Comparison of ENCODE assay signal across 10 cellular contexts in the genomic region with DNA sequence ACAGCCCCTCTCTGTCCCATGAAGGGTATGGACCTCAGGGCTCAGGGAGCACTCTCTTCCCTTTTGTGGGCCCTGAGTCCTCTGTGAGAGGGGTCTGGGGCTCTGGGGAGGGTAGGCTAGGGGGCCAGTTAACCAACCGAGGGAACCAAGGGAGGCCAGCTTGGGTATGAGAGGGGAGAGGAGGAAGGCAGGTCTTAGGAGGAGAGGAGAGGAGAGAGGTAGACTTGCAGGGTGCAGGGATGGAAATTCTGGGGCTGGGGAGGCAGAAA. TPM values are rescaled to one million over a fixed set of nuclear protein-coding genes. Genes with fewer than 3 reads are reported as not detected.
DNase-seq lines count a peak whose midpoint lies in the region; ATAC-seq and TF ChIP-seq lines count a peak whose summit lies in the region.
"Had no signal": no experiment of that assay in that cellular context is flagged by ENCODE, and none has a peak within 500 bp of the region (broad histone marks: within the 10 kb centered on the region; RNA-seq: fewer than 3 reads in every experiment).

No MANE protein-coding gene starts in this region.

- intact Hi-C loops in Calu3 (cut with micrococcal nuclease; ENCODE audit: unreplicated experiment): no loop called here
- intact Hi-C loops in left ventricle myocardium inferior (cut with micrococcal nuclease): no loop called here
- intact Hi-C loops in psoas muscle (cut with DNase I): no loop called here

- H3K9me3 ChIP-seq in left ventricle myocardium inferior (replicated peaks) (no peaks in the 10 kb centered on the region), psoas muscle (no peaks in the 10 kb centered on the region)

- peaks cover 22% of the 10 kb centered on the region for H3K4me1 ChIP-seq in left ventricle myocardium inferior
- H3K4me1 ChIP-seq in psoas muscle: peaks cover 4% of the 10 kb centered on the region

- H3K27ac Mint-ChIP-seq in Calu3 (ENCODE audit: unreplicated experiment): peak overlapping the region; percentile 14

- H3K27ac ChIP-seq in VCaP (peak overlapping the region; percentile 65; the same call in 1 of the 2 replicates), left ventricle myocardium inferior (replicated peaks) (peak overlapping the region; percentile 47), psoas muscle (no peak overlapping the region)

- no peak for TF ChIP-seq CTCF in Calu3 (IDR thresholded peaks at IDR 0.05; ENCODE audit: unreplicated experiment)
- TF ChIP-seq CTCF in VCaP (conservative IDR thresholded peaks at IDR 0.05): no peak
- TF ChIP-seq CTCF in left ventricle myocardium inferior (IDR thresholded peaks at IDR 0.05; ENCODE audit: borderline replicate concordance): no peak
- no peak for TF ChIP-seq CTCF in psoas muscle (IDR thresholded peaks at IDR 0.05)

- DNase-seq in Calu3 (no peak), left ventricle myocardium inferior (no peak), psoas muscle (no peak), left lobe of liver (ENCODE audit: low spot score) (no peak), kidney tubule cell (ENCODE audit: low spot score) (no peak), NCI-H82 treated with DMSO at 0.1 percent for 48 hours (lab: John Stamatoyannopoulos, UW; ENCODE audit: unreplicated experiment) (no peak), C1 segment of cervical spinal cord (lab: John Stamatoyannopoulos, UW) (no peak)
- DNase-seq: activated naive CD4-positive, alpha-beta T cell treated with Interleukin-2 at 50 U/mL for 16 hours had no signal

- BruUV-seq in Calu3 (replicated peaks; lab: Mats Ljungman, UMichigan): no TSS peak

- peaks cover 10% of the 10 kb centered on the region for H3K4me1 Mint-ChIP-seq in Calu3 (ENCODE audit: low read depth, unreplicated experiment)

- H3K36me3 ChIP-seq in left ventricle myocardium inferior (no peaks in the 10 kb centered on the region), psoas muscle (ENCODE audit: insufficient read depth in 1 of 2, low read depth in 1 of 2) (no peaks in the 10 kb centered on the region)

- no peaks in the 10 kb centered on the region for H3K27me3 Mint-ChIP-seq in Calu3 (ENCODE audit: unreplicated experiment)

- H3K27me3 ChIP-seq in left ventricle myocardium inferior (ENCODE audit: low read depth): peaks cover 14% of the 10 kb centered on the region
- peaks cover 0 to 34% (median 12%) of the 10 kb centered on the region in 3 donors for H3K27me3 ChIP-seq in psoas muscle (ENCODE audit: insufficient read depth in 3 of 3, low read length in 2 of 3)

- CTCF ChIA-PET in Calu3 (lab: Charles Lee): no interaction called here

- H3K4me3 Mint-ChIP-seq in Calu3 (ENCODE audit: low read depth, unreplicated experiment): peak overlapping the region; percentile 75

- ATAC-seq in psoas muscle (peak in 2 of 4 donors; percentile 3 to 18), left lobe of liver (no peak)

- no peaks in the 10 kb centered on the region for H3K9me3 Mint-ChIP-seq in Calu3 (ENCODE audit: low read depth, unreplicated experiment)

- H3K4me3 ChIP-seq in left ventricle myocardium inferior (peak overlapping the region; percentile 76), psoas muscle (peak overlapping the region; percentile 71)

- 0 to 25% (median 7%) methylated on average over 1 of the region's 1 CpG for whole genome bisulfite sequencing in psoas muscle, 3 donors

- peaks cover 13% of the 10 kb centered on the region for H3K36me3 Mint-ChIP-seq in Calu3 (ENCODE audit: insufficient read depth, unreplicated experiment)

RNA-seq across cellular contexts. Expression of a gene that starts 0.7 kb away (rescaled TPM):
- total RNA-seq in Calu3 (2022): 0.47 TPM in 1 of 2 replicates, not detected in the other
- 5.1 TPM for total RNA-seq in left ventricle myocardium inferior
- total RNA-seq in psoas muscle: under 1 TPM in 1 of 4 donors, not detected in 3; 0.51 TPM
- polyA plus RNA-seq in psoas muscle: under 1 TPM; 0.04 to 0.22 (median 0.17) TPM
- 0.38 TPM for total RNA-seq in left lobe of liver

RNA-seq across cellular contexts. Expression of a gene that starts 0.8 kb away (rescaled TPM):
- total RNA-seq in Calu3 (2022) (not detected in 2 replicates), left ventricle myocardium inferior (0.05 TPM), psoas muscle (not detected), left lobe of liver (not detected)
- polyA plus RNA-seq in psoas muscle: under 1 TPM in 1 of 3 donors, not detected in 2; 0.01 TPM

RNA-seq across cellular contexts. Expression of a gene that starts 24.2 kb away (rescaled TPM):
- total RNA-seq in Calu3 (2022) (not detected in 2 replicates), left ventricle myocardium inferior (1.6 TPM), psoas muscle (1 to 10 TPM in 2 of 4 donors, under 1 TPM in 2; 0.59 to 3.8 (median 1.2) TPM), left lobe of liver (not detected)
- polyA plus RNA-seq in psoas muscle: 1 to 10 TPM in 1 of 3 donors, under 1 TPM in 2; 0.65 to 1.3 (median 0.87) TPM

RNA-seq across cellular contexts. Expression of a gene that starts 50.5 kb away (rescaled TPM):
- total RNA-seq in Calu3 (2022): 1.3 and 1.5 TPM in 2 replicates
- total RNA-seq in left ventricle myocardium inferior: 0.25 TPM
- total RNA-seq in psoas muscle: 100 to 1,000 TPM in 2 of 4 donors, 10 to 100 TPM in 2; 55.8 to 144 (median 102) TPM
- 100 to 1,000 TPM in 1 of 3 donors, 10 to 100 TPM in 2; 30.6 to 273 (median 91.4) TPM for polyA plus RNA-seq in psoas muscle
- total RNA-seq in left lobe of liver: not detected
- total RNA-seq: renal cortical epithelial cell had no signal
